9 cellular contexts compared by ENCODE assay signal in the genomic region with DNA sequence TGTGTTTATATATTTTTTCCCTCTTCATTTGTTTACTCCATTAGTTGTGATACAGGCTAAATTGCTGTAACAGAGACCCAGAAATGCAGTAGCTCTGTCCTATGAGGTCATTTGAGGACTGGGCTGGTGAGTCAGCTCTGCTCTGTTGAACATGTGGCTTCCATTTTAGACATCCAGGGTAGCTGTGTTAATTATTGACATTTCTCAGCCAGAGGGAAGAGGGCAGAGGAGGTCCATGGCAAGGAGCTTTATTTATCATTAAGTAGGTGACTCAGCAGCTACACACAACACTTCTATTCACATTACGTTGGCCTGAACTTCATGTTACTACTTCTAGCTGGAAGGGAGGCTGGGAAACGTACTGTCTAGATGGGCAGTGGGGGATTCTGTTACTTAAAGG.
DNase-seq lines count a peak whose midpoint lies in the region; ATAC-seq and TF ChIP-seq lines count a peak whose summit lies in the region.
"Had no signal": no experiment of that assay in that cellular context is flagged by ENCODE, and none has a peak within 500 bp of the region (broad histone marks: within the 10 kb centered on the region; RNA-seq: fewer than 3 reads in every experiment).

No MANE protein-coding gene starts in this region.

- TF ChIP-seq POLR2A in vagina (IDR thresholded peaks at IDR 0.05): no peak

- H3K9me2 ChIP-seq in PC-9 (ENCODE audit: insufficient read depth): no peaks in the 10 kb centered on the region

- H2AFZ ChIP-seq in PC-9: no peak overlapping the region; the same call in 1 of the 2 replicates

- BruUV-seq in PC-9 (replicated peaks; lab: Mats Ljungman, UMichigan): no TSS peak

- ATAC-seq in HG02678 (IDR thresholded peaks at IDR 0.05; ENCODE audit: unreplicated experiment): peak; percentile 89
- ATAC-seq in GM21737 (IDR thresholded peaks at IDR 0.05; ENCODE audit: unreplicated experiment): no peak

- no peaks in the 10 kb centered on the region for H3K27me3 ChIP-seq in PC-9 (ENCODE audit: insufficient read depth, low read depth)
- no peaks in the 10 kb centered on the region for H3K27me3 ChIP-seq in vagina

- DNase-seq in DMS53 treated with DMSO at 0.1 percent for 48 hours (lab: John Stamatoyannopoulos, UW; ENCODE audit: unreplicated experiment): peak; percentile 95
- DNase-seq in PC-9: peak; percentile 9 to 59
- peak; percentile 99 for DNase-seq in kidney tubule cell (ENCODE audit: low spot score)
- DNase-seq in vagina (ENCODE audit: extremely low spot score in 2 of 2): no peak
- no peak for DNase-seq in NCI-H524 (lab: John Stamatoyannopoulos, UW)
- no peak for DNase-seq in glutamatergic neuron

- H3K4me3 ChIP-seq in PC-9 (no peak overlapping the region), vagina (no peak overlapping the region)

- H3K4me1 Mint-ChIP-seq in glutamatergic neuron (ENCODE audit: low read depth, unreplicated experiment): peaks cover 2% of the 10 kb centered on the region

- H4K20me1 ChIP-seq in PC-9 (ENCODE audit: insufficient read depth): no peaks in the 10 kb centered on the region

- POLR2A ChIA-PET in PC-9 (lab: Charles Lee; ENCODE audit: unreplicated experiment): no interaction called here

- CTCF ChIA-PET in PC-9 (lab: Charles Lee): interaction anchor here (0.8 to 1.6 kb wide), 3 partner anchors 21 to 462 kb away, joined by 3 to 6 read pairs (median 4); no protein-coding TSS in a partner anchor

- no peaks in the 10 kb centered on the region for H3K36me3 Mint-ChIP-seq in glutamatergic neuron (ENCODE audit: unreplicated experiment)

- H3K36me3 ChIP-seq in PC-9 (ENCODE audit: low read depth) (no peaks in the 10 kb centered on the region), vagina (no peaks in the 10 kb centered on the region)

- H3K4me2 ChIP-seq in PC-9: no peak overlapping the region

- H3K4me3 Mint-ChIP-seq in glutamatergic neuron (ENCODE audit: unreplicated experiment): no peak overlapping the region

- H3K27ac Mint-ChIP-seq in glutamatergic neuron (ENCODE audit: unreplicated experiment): no peak overlapping the region

- peaks cover 1% of the 10 kb centered on the region for H3K27me3 Mint-ChIP-seq in glutamatergic neuron (ENCODE audit: unreplicated experiment)

- no peaks in the 10 kb centered on the region for H3K4me1 ChIP-seq in PC-9 (replicated peaks; ENCODE audit: insufficient read depth)
- H3K4me1 ChIP-seq in vagina: peaks cover 4% of the 10 kb centered on the region

- H3K79me2 ChIP-seq in PC-9 (ENCODE audit: low read depth): no peaks in the 10 kb centered on the region

- H3K9me3 Mint-ChIP-seq in glutamatergic neuron (ENCODE audit: unreplicated experiment): peaks cover 1% of the 10 kb centered on the region

- intact Hi-C loops in PC-9 (cut with micrococcal nuclease; ENCODE audit: unreplicated experiment): no loop called here
- intact Hi-C loops in vagina (cut with DNase I): no loop called here

- no peaks in the 10 kb centered on the region for H3K9me3 ChIP-seq in PC-9 (ENCODE audit: insufficient read depth, low read depth)
- no peaks in the 10 kb centered on the region for H3K9me3 ChIP-seq in vagina

- TF ChIP-seq CTCF in PC-9 (conservative IDR thresholded peaks at IDR 0.05) (no peak), vagina (IDR thresholded peaks at IDR 0.05) (no peak), glutamatergic neuron (IDR thresholded peaks at IDR 0.05; ENCODE audit: partially characterized antibody, unreplicated experiment) (no peak)

- H3K27ac ChIP-seq in PC-9 (no peak overlapping the region), vagina (no peak overlapping the region)
- H3K27ac ChIP-seq: HL-60 had no signal

- no peaks in the 10 kb centered on the region for H3F3A ChIP-seq in PC-9 (ENCODE audit: insufficient read depth, low read depth)

Comparison
In these comparisons a context has a peak if more than half of its experiments do, and no peak if none do; other contexts are left out.
1. DNase-seq: peak in DMS53 treated with DMSO at 0.1 percent for 48 hours (single experiment), PC-9 (2 of 2) and kidney tubule cell (single experiment); none in vagina (0 of 2), NCI-H524 (0 of 2) and glutamatergic neuron (single experiment).